8 cellular contexts compared by ENCODE assay signal in the genomic region with DNA sequence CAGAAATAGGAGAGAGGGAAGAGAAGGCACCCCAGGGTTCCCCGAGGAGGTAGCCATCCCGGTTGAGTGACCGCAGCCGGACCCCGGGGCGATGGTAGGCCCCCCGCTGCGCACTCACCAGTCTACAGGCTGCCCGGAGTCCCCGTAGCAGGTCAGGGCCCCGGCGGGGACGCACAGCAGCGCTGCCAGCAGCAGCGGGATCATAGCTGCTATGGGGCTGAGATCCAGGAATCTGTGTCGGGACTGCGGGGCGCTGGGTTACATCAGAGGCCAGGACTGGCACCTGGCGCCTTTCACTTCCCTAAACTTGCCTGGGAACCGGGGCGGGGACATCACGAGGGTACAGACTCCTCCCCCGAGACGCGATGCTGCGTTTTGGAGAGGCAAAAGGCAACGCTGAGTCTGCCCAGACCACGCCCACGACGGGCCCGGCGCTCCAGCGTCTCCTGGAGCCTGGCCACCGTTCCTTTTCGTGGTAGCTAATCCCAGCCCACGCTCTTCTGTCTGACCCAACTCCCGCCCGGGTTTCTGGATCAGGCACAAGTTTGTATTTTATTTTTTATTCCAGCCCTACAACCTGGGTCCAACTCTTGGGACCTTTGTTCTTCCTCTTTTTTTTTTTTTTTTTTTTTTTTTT.
DNase-seq lines count a peak whose midpoint lies in the region; ATAC-seq and TF ChIP-seq lines count a peak whose summit lies in the region.

A gene with protein sequence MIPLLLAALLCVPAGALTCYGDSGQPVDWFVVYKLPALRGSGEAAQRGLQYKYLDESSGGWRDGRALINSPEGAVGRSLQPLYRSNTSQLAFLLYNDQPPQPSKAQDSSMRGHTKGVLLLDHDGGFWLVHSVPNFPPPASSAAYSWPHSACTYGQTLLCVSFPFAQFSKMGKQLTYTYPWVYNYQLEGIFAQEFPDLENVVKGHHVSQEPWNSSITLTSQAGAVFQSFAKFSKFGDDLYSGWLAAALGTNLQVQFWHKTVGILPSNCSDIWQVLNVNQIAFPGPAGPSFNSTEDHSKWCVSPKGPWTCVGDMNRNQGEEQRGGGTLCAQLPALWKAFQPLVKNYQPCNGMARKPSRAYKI (minus strand): TSS at position 278 of the 637 bp plus-strand sequence. CDS start 74 bp downstream, at position 204.

- H3K4me3 ChIP-seq in AG10803 (ENCODE audit: low read length): peak within 1 kb of the TSS; percentile 85

- no peak for TF ChIP-seq CTCF in AG10803 (conservative IDR thresholded peaks at IDR 0.05; ENCODE audit: low read length)

- ATAC-seq in HG03378 (IDR thresholded peaks at IDR 0.05; ENCODE audit: unreplicated experiment): peak; percentile 62

- peak; percentile 90 for DNase-seq in AG10803 (ENCODE audit: low read depth)
- DNase-seq in NCI-H510A (lab: John Stamatoyannopoulos, UW): peak; percentile 92
- DNase-seq in activated CD4-positive, alpha-beta T cell treated with anti-CD3 and anti-CD28 coated beads for 48 hours: peak; percentile 95
- peak; percentile 77 to 82 for DNase-seq in stimulated activated CD4-positive, alpha-beta T cell treated with anti-CD3 and anti-CD28 coated beads, Interleukin-1b, Interleukin-23, amount 100 ng/mL, for 4 hours (ENCODE audit: low read depth in 2 of 2)

- peaks cover 5% of the 10 kb centered on the region for H3K27me3 ChIP-seq in layer of hippocampus (ENCODE audit: control insufficient read depth, insufficient read depth, low read length)

- peak; percentile 87 for TF ChIP-seq POLR2A in GM19099 (IDR thresholded peaks at IDR 0.05; ENCODE audit: extremely low read depth, insufficient read length, low read depth)

- H3K27ac ChIP-seq in cingulate gyrus (ENCODE audit: low read depth, low read length) (peak within 1 kb of the TSS; percentile 85), layer of hippocampus (ENCODE audit: low read depth, low read length) (peak within 1 kb of the TSS; percentile 89)

Comparison
In these comparisons a context has a peak if more than half of its experiments do, and no peak if none do; other contexts are left out.
1. Peak in every context shown above with its lines: DNase-seq, ATAC-seq, H3K4me3 ChIP-seq and H3K27ac ChIP-seq.